Comparison of ENCODE assay signal across 1 cellular context in the genomic region with DNA sequence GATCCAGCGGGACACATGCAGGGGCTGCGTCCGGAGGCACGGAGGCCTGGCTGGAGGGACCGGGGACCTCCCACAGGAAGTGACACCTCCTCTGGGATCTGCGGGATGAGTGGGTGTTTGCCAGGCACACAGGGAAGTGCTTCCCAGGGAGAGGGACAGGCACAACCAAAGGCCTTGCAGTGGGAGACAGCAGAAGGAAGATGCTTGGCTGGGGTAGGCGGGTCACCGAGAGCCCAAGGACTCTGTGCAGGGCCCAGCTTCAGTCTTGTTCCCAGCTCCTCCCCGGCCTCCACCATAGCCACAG. TPM values are rescaled to one million over a fixed set of nuclear protein-coding genes. Genes with fewer than 3 reads are reported as not detected.
"Had no signal": no experiment of that assay in that cellular context is flagged by ENCODE, and none has a peak within 500 bp of the region (broad histone marks: within the 10 kb centered on the region; RNA-seq: fewer than 3 reads in every experiment).

No MANE protein-coding gene starts in this region.

RNA-seq across cellular contexts. Expression of a gene that starts 47.0 kb away (rescaled TPM):
- polyA plus RNA-seq: naive thymus-derived CD4-positive, alpha-beta T cell had no signal
